10 cellular contexts compared by ENCODE assay signal in genomic region chr22:36546932-36547331, GRCh38. TPM values are rescaled to one million over a fixed set of nuclear protein-coding genes. Genes with fewer than 3 reads are reported as not detected.
DNase-seq lines count a peak whose midpoint lies in the region; ATAC-seq, FAIRE-seq and TF ChIP-seq lines count a peak whose summit lies in the region.
"Had no signal": no experiment of that assay in that cellular context is flagged by ENCODE, and none has a peak within 500 bp of the region (broad histone marks: within the 10 kb centered on the region; RNA-seq: fewer than 3 reads in every experiment).

No MANE protein-coding gene starts in this region.

- H4K20me1 ChIP-seq in PC-3 (ENCODE audit: low read length) (no peaks in the 10 kb centered on the region), H1 (replicated peaks in 1 of 2; ENCODE audit: control insufficient read depth in 1 of 2, insufficient read depth in 2 of 2, low read length in 2 of 2) (no peaks in the 10 kb centered on the region)

- intact Hi-C loops in PC-3 (cut with micrococcal nuclease) = loop anchor here (1.0 to 10.0 kb wide), 4 partner anchors 118 to 432 kb away; no protein-coding TSS in a partner anchor

- 72% methylated on average over 6 of the region's 6 CpGs; no CpG with 5 or more reads in 1 of the 2 experiments for WGBS in H1 (ENCODE audit: extremely low coverage in 1 of 2, insufficient coverage in 1 of 2, insufficient read length in 1 of 2, insufficient replicate concordance in 2 of 2, low coverage in 1 of 2, low lambda C conversion rate in 2 of 2, missing lambda C conversion rate in 1 of 2), 2 experiments
- no CpG with 5 or more reads among the region's 6 CpGs for WGBS in trophoblast cell (ENCODE audit: extremely low coverage, insufficient coverage, insufficient read length)

- TF ChIP-seq RAD21 in H1 (IDR thresholded peaks at IDR 0.05 in 1 of 2, conservative IDR thresholded peaks at IDR 0.05 in 1 of 2; ENCODE audit: low read depth in 2 of 2, low read length in 2 of 2) = no peak

- peak overlapping the region in 1 of 10 donors; percentile 46 for H3K27ac Mint-ChIP-seq in naive thymus-derived CD8-positive, alpha-beta T cell

- H3K27me3 Mint-ChIP-seq in naive thymus-derived CD8-positive, alpha-beta T cell = peaks cover 7 to 40% (median 24%) of the 10 kb centered on the region in 5 donors

- no peak overlapping the region for H3K4me3 Mint-ChIP-seq in naive thymus-derived CD8-positive, alpha-beta T cell

- no peak for TF ChIP-seq CTCF in PC-3 (conservative IDR thresholded peaks at IDR 0.05; ENCODE audit: low read depth, low read length)
- no peak for TF ChIP-seq CTCF in H1 (IDR thresholded peaks at IDR 0.05; ENCODE audit: control extremely low read depth in 1 of 3, insufficient read depth in 1 of 3, low read depth in 1 of 3, low read length in 3 of 3)

- POLR2A ChIA-PET in PC-3 (lab: Charles Lee; ENCODE audit: unreplicated experiment) = interaction anchor here (0.6 to 0.7 kb wide), 2 partner anchors 39 to 227 kb away, joined by 4 to 6 read pairs; no protein-coding TSS in a partner anchor
- POLR2A ChIA-PET in H1 (lab: Charles Lee; ENCODE audit: partially characterized antibody) = no interaction called here
- POLR2A ChIA-PET in naive thymus-derived CD8-positive, alpha-beta T cell (lab: Charles Lee) = no interaction called here

- no TSS peak for BruUV-seq in PC-3 (replicated peaks; lab: Mats Ljungman, UMichigan)

- H3K9me3 ChIP-seq in PC-3 (ENCODE audit: low read length) (no peaks in the 10 kb centered on the region), H1 (ENCODE audit: insufficient read depth in 2 of 2, low read depth in 1 of 2, low read length in 1 of 2) (no peaks in the 10 kb centered on the region), trophoblast cell (ENCODE audit: insufficient read depth, low read depth, low read length) (no peaks in the 10 kb centered on the region)
- H3K9me3 ChIP-seq: sigmoid colon had no signal

- no peaks in the 10 kb centered on the region for H3F3A ChIP-seq in PC-3 (ENCODE audit: low read length, unreplicated experiment)

- H2AK5ac ChIP-seq in H1 (ENCODE audit: low read depth, low read length) = no peak overlapping the region
- no peak overlapping the region for H2AK5ac ChIP-seq in trophoblast cell (ENCODE audit: low read length)

- no peak overlapping the region for H2BK12ac ChIP-seq in H1 (ENCODE audit: low read depth, low read length)
- no peak overlapping the region for H2BK12ac ChIP-seq in trophoblast cell (ENCODE audit: low read length)

- H3K36me3 ChIP-seq in PC-3 (ENCODE audit: low read depth, low read length) (no peaks in the 10 kb centered on the region), H1 (ENCODE audit: control insufficient read depth in 2 of 4, insufficient read depth in 4 of 4, low read length in 3 of 4) (no peaks in the 10 kb centered on the region), trophoblast cell (ENCODE audit: control insufficient read depth in 1 of 2, insufficient read depth in 2 of 2, low read length in 2 of 2) (no peaks in the 10 kb centered on the region)
- H3K36me3 ChIP-seq: sigmoid colon had no signal

- DNase-seq in H4 (ENCODE audit: low spot score) (peak; percentile 65), PC-3 (peak; percentile 93), H1 (ENCODE audit: low read depth in 1 of 2, low spot score in 2 of 2) (no peak), trophoblast cell (peak; percentile 49 to 57), OCI-M1 (lab: John Stamatoyannopoulos, UW) (no peak), NCI-H526 (lab: John Stamatoyannopoulos, UW) (no peak), GF-D8 (lab: John Stamatoyannopoulos, UW) (no peak)
- DNase-seq in naive thymus-derived CD8-positive, alpha-beta T cell = no peak
- DNase-seq: sigmoid colon had no signal

- no peak overlapping the region for H3K4ac ChIP-seq in H1 (replicated peaks; ENCODE audit: insufficient read length, low read depth, low read length)
- H3K4ac ChIP-seq in trophoblast cell (ENCODE audit: low read depth, low read length) = no peak overlapping the region

- ATAC-seq in PC-3 = peak; percentile 93
- ATAC-seq in naive thymus-derived CD8-positive, alpha-beta T cell = no peak

- H3K56ac ChIP-seq in H1 (replicated peaks; ENCODE audit: insufficient read length, low read depth, low read length) = no peak overlapping the region

- H2BK5ac ChIP-seq in H1 (ENCODE audit: low read depth, low read length) (no peak overlapping the region), trophoblast cell (ENCODE audit: low read depth, low read length, poor library complexity) (no peak overlapping the region)

- H3K4me1 ChIP-seq in PC-3 (ENCODE audit: insufficient read depth, low read length) = peaks cover 29% of the 10 kb centered on the region
- peaks cover 0 to 12% (median 3%) of the 10 kb centered on the region in 4 experiments; a peak in 4 of 7 replicates for H3K4me1 ChIP-seq in H1 (replicated peaks in 1 of 4; ENCODE audit: control insufficient read depth in 3 of 4, insufficient read depth in 4 of 4, low read length in 3 of 4)
- peaks cover 0 to 11% of the 10 kb centered on the region in 2 experiments for H3K4me1 ChIP-seq in trophoblast cell (ENCODE audit: control insufficient read depth in 1 of 2, insufficient read depth in 2 of 2, low read length in 2 of 2)
- H3K4me1 ChIP-seq: sigmoid colon had no signal

- H3K23ac ChIP-seq in H1 (ENCODE audit: insufficient read length) (no peak overlapping the region), trophoblast cell (ENCODE audit: low read length) (no peak overlapping the region)

- no peaks in the 10 kb centered on the region; the same call in 1 of the 2 replicates for H3K23me2 ChIP-seq in H1 (ENCODE audit: low read depth, low read length)

- no peaks in the 10 kb centered on the region for H3K9me2 ChIP-seq in PC-3 (replicated peaks; ENCODE audit: low read length)

- no peak for TF ChIP-seq EP300 in H1 (IDR thresholded peaks at IDR 0.05; ENCODE audit: borderline replicate concordance in 1 of 2, low read depth in 2 of 2, low read length in 2 of 2)

- H3K18ac ChIP-seq in H1 (ENCODE audit: extremely low read depth, low read length) (no peak overlapping the region), trophoblast cell (ENCODE audit: low read length) (no peak overlapping the region)

- H3K9ac ChIP-seq in PC-3 (ENCODE audit: low read length) (0 out of 2 replicates have a peak overlapping the region, but pooled peaks have one; percentile 13), H1 (replicated peaks in 1 of 4; ENCODE audit: extremely low read depth in 1 of 4, low read depth in 3 of 4, low read length in 3 of 4) (no peak overlapping the region; a peak in 1 of 7 replicates), trophoblast cell (ENCODE audit: low read length) (no peak overlapping the region)

- H3K4me1 Mint-ChIP-seq in naive thymus-derived CD8-positive, alpha-beta T cell = peaks cover 0 to 11% (median 3%) of the 10 kb centered on the region in 4 donors

- H4K8ac ChIP-seq in H1 (ENCODE audit: extremely low read depth, insufficient read depth, low read length) (no peak overlapping the region), trophoblast cell (ENCODE audit: low read depth, low read length) (no peak overlapping the region)

- H4K91ac ChIP-seq in H1 (replicated peaks; ENCODE audit: insufficient read length, low read length) = no peak overlapping the region
- no peak overlapping the region for H4K91ac ChIP-seq in trophoblast cell (ENCODE audit: low read depth, low read length)

- H3K27me3 ChIP-seq in PC-3 (ENCODE audit: low read length) = no peaks in the 10 kb centered on the region
- H3K27me3 ChIP-seq in H1 (replicated peaks in 1 of 4; ENCODE audit: control insufficient read depth in 3 of 4, extremely low read depth in 1 of 4, insufficient read depth in 3 of 4, low read length in 3 of 4) = no peaks in the 10 kb centered on the region; a peak in 2 of 7 replicates
- H3K27me3 ChIP-seq in trophoblast cell (ENCODE audit: insufficient read depth, low read length) = no peaks in the 10 kb centered on the region

- no peak for TF ChIP-seq POLR2A in H1 (IDR thresholded peaks at IDR 0.05; ENCODE audit: control extremely low read depth in 1 of 2, low read depth in 2 of 2, low read length in 2 of 2)

- H3K9me3 Mint-ChIP-seq in naive thymus-derived CD8-positive, alpha-beta T cell = no peaks in the 10 kb centered on the region

- H4K12ac ChIP-seq in trophoblast cell (ENCODE audit: low read depth, low read length) = no peak overlapping the region

- H3K79me2 ChIP-seq in PC-3 (ENCODE audit: low read length) (no peaks in the 10 kb centered on the region), H1 (ENCODE audit: control insufficient read depth in 1 of 2, insufficient read depth in 2 of 2, low read length in 2 of 2) (no peaks in the 10 kb centered on the region), trophoblast cell (ENCODE audit: control insufficient read depth, insufficient read depth, low read length, poor library complexity) (no peaks in the 10 kb centered on the region)

- no peak overlapping the region for H4K5ac ChIP-seq in H1 (ENCODE audit: insufficient read length, low read depth, low read length)

- H3K4me3 ChIP-seq in PC-3 (ENCODE audit: low read length) (peak overlapping the region; percentile 48), H1 (ENCODE audit: extremely low read depth in 1 of 4, insufficient read depth in 2 of 4, low read depth in 3 of 4, low read length in 4 of 4) (no peak overlapping the region), trophoblast cell (ENCODE audit: low read depth, low read length) (no peak overlapping the region)
- H3K4me3 ChIP-seq: coronary artery, sigmoid colon had no signal

- peak overlapping the region; percentile 37; the same call in 1 of the 2 replicates for H2AFZ ChIP-seq in PC-3 (ENCODE audit: low read length)
- H2AFZ ChIP-seq in H1 (ENCODE audit: low read length) = peak overlapping the region; percentile 61; the same call in 1 of the 2 replicates
- H2AFZ ChIP-seq in trophoblast cell (ENCODE audit: insufficient read depth, low read length, poor library complexity) = no peak overlapping the region

- H3K36me3 Mint-ChIP-seq in naive thymus-derived CD8-positive, alpha-beta T cell = no peaks in the 10 kb centered on the region

- H3K79me1 ChIP-seq in H1 (ENCODE audit: low read depth, low read length) = no peaks in the 10 kb centered on the region
- H3K79me1 ChIP-seq in trophoblast cell (ENCODE audit: low read length) = no peaks in the 10 kb centered on the region

- H3K14ac ChIP-seq in H1 (ENCODE audit: insufficient read length) (no peak overlapping the region), trophoblast cell (ENCODE audit: low read length) (no peak overlapping the region)

- peak overlapping the region; percentile 71 for H3K27ac ChIP-seq in PC-3 (ENCODE audit: low read length)
- H3K27ac ChIP-seq in H1 (ENCODE audit: low read depth, low read length) = no peak overlapping the region
- no peak overlapping the region for H3K27ac ChIP-seq in trophoblast cell (ENCODE audit: low read depth, low read length)
- H3K27ac ChIP-seq: coronary artery, sigmoid colon had no signal

- 0 out of 2 replicates have a peak overlapping the region, but pooled peaks have one; percentile 43 for H2BK20ac ChIP-seq in H1 (ENCODE audit: low read length)

- no peak for FAIRE-seq in H1 (lab: Jason Lieb, UNC)

- peak overlapping the region; percentile 93; the same call in 1 of the 2 replicates for H2BK15ac ChIP-seq in H1 (ENCODE audit: low read length)

- no peak overlapping the region for H2BK120ac ChIP-seq in H1 (replicated peaks; ENCODE audit: low read depth, low read length)
- no peak overlapping the region for H2BK120ac ChIP-seq in trophoblast cell (ENCODE audit: insufficient read depth, low read length, poor library complexity)

- peak overlapping the region; percentile 76 for H3K4me2 ChIP-seq in PC-3 (ENCODE audit: low read length)
- no peak overlapping the region for H3K4me2 ChIP-seq in H1 (ENCODE audit: insufficient read depth in 1 of 2, low read depth in 2 of 2, low read length in 2 of 2)
- no peak overlapping the region for H3K4me2 ChIP-seq in trophoblast cell (ENCODE audit: low read length)

- CTCF ChIA-PET in PC-3 (lab: Charles Lee) (interaction anchor here (0.6 to 1.3 kb wide), 6 partner anchors 209 to 313 kb away, joined by 3 to 12 read pairs (median 4); partner anchors contain the start of gene IFT27), H1 (lab: Charles Lee; ENCODE audit: partially characterized antibody) (interaction anchor here (0.6 to 5.4 kb wide), 29 partner anchors 10 to 529 kb away, joined by 3 to 43 read pairs (median 5); no protein-coding TSS in a partner anchor)

RNA-seq across cellular contexts. Expression of gene EIF3D, which starts 18.0 kb away (rescaled TPM):
- total RNA-seq in H4 (2014; rRNA removed; shearing (Covaris generic)) = 320 and 353 TPM in 2 replicates
- total RNA-seq in PC-3 (2014; rRNA removed) = 210 and 247 TPM in 2 replicates
- total RNA-seq in H1 (2021; fragmentation: NEBNext Ultra II Directional; extraction: Animal tissue kit (Norgen Biotek cat#: 25700)) = 195 and 196 TPM in 2 replicates
- 329 and 408 TPM in 2 replicates for polyA plus RNA-seq in H1 (2011; rRNA removed)
- 482 TPM for polyA plus RNA-seq in H1 (2011; cell fraction: cytosol; rRNA removed)
- polyA plus RNA-seq in H1 (2011; cell fraction: nucleus; rRNA removed) = 437 TPM
- polyA plus RNA-seq in H1 (2012, experiment 1 of 2) = 214 to 312 TPM (median 300 TPM) in 4 replicates
- 95.3 TPM for polyA plus RNA-seq in H1 (2012, experiment 2 of 2)
- 142 TPM for polyA plus RNA-seq in H1 (2013, experiment 1 of 2)
- 137 TPM for polyA plus RNA-seq in H1 (2013, experiment 2 of 2)
- 459 and 470 TPM in 2 replicates for polyA minus RNA-seq in H1 (2011; rRNA and poly(A)+ RNA removed)
- polyA minus RNA-seq in H1 (2011; cell fraction: cytosol; rRNA and poly(A)+ RNA removed) = 274 TPM
- 176 TPM for polyA minus RNA-seq in H1 (2011; cell fraction: nucleus; rRNA and poly(A)+ RNA removed)
- 134 and 140 TPM in 2 replicates for polyA plus RNA-seq in trophoblast cell (2013)
- 100 to 1,000 TPM; 269 to 276 TPM for total RNA-seq in naive thymus-derived CD8-positive, alpha-beta T cell
- 100 to 1,000 TPM; 129 to 190 (median 173) TPM for polyA plus RNA-seq in naive thymus-derived CD8-positive, alpha-beta T cell

RNA-seq across cellular contexts. Expression of gene FOXRED2, which starts 40.1 kb away (rescaled TPM):
- 17.8 and 21.6 TPM in 2 replicates for total RNA-seq in H4 (2014; rRNA removed; shearing (Covaris generic))
- 5.5 and 6.5 TPM in 2 replicates for total RNA-seq in PC-3 (2014; rRNA removed)
- 27.8 and 31.5 TPM in 2 replicates for total RNA-seq in H1 (2021; fragmentation: NEBNext Ultra II Directional; extraction: Animal tissue kit (Norgen Biotek cat#: 25700))
- polyA plus RNA-seq in H1 (2011; rRNA removed) = 11.5 and 17.1 TPM in 2 replicates
- polyA plus RNA-seq in H1 (2011; cell fraction: cytosol; rRNA removed) = 6.6 TPM
- polyA plus RNA-seq in H1 (2011; cell fraction: nucleus; rRNA removed) = 14.6 TPM
- polyA plus RNA-seq in H1 (2012, experiment 1 of 2) = 11.1 to 19.7 TPM (median 14.2 TPM) in 4 replicates
- 15.2 TPM for polyA plus RNA-seq in H1 (2012, experiment 2 of 2)
- 16.3 TPM for polyA plus RNA-seq in H1 (2013, experiment 1 of 2)
- 18.0 TPM for polyA plus RNA-seq in H1 (2013, experiment 2 of 2)
- 10.5 and 14.3 TPM in 2 replicates for polyA minus RNA-seq in H1 (2011; rRNA and poly(A)+ RNA removed)
- 12.0 TPM for polyA minus RNA-seq in H1 (2011; cell fraction: cytosol; rRNA and poly(A)+ RNA removed)
- polyA minus RNA-seq in H1 (2011; cell fraction: nucleus; rRNA and poly(A)+ RNA removed) = 13.3 TPM
- 5.0 and 5.1 TPM in 2 replicates for polyA plus RNA-seq in trophoblast cell (2013)
- 1 to 10 TPM; 6.7 to 6.8 TPM for total RNA-seq in naive thymus-derived CD8-positive, alpha-beta T cell
- 1 to 10 TPM; 1.8 to 6.8 (median 3.9) TPM for polyA plus RNA-seq in naive thymus-derived CD8-positive, alpha-beta T cell

Comparison
In these comparisons a context has a peak if more than half of its experiments do, and no peak if none do; other contexts are left out.
1. DNase-seq: peak in H4 (single experiment), PC-3 (single experiment) and trophoblast cell (2 of 2); none in H1 (0 of 2), OCI-M1 (single experiment), NCI-H526 (0 of 2), naive thymus-derived CD8-positive, alpha-beta T cell (0 of 10) and GF-D8 (single experiment).